In genomic region chr7:73718905-73719805, GRCh38 we compare ENCODE assay signal across 8 cellular contexts. TPM values are rescaled to one million over a fixed set of nuclear protein-coding genes. Genes with fewer than 3 reads are reported as not detected.
DNase-seq lines count a peak whose midpoint lies in the region; ATAC-seq and TF ChIP-seq lines count a peak whose summit lies in the region.

TSS of gene STX1A (minus strand) at chr7:73719669. CDS start at chr7:73719631, 38 bp downstream.

- H3K36me3 Mint-ChIP-seq in neural crest cell (ENCODE audit: low read depth) = no peaks in the 10 kb centered on the region

- H3K9me3 Mint-ChIP-seq in neural crest cell = no peaks in the 10 kb centered on the region

- H3K4me3 Mint-ChIP-seq in neural crest cell = peak within 1 kb of the TSS; percentile 88

- DNase-seq in AG08396 (ENCODE audit: low spot score) = peak; percentile 98
- peak; percentile 62 for DNase-seq in activated T-helper 9 cell treated with anti-CD3 and anti-CD28 coated beads, Interleukin-2, amount 50 U/mL, for 16 hours (ENCODE audit: low read depth)
- DNase-seq in fibroblast of pulmonary artery (ENCODE audit: low read depth) = peak; percentile 66
- DNase-seq in neural crest cell (ENCODE audit: low read depth, low spot score) = peak; percentile 61

- no peak within 1 kb of the TSS for H3K27ac Mint-ChIP-seq in neural crest cell (ENCODE audit: unreplicated experiment)

- peaks cover 17% of the 10 kb centered on the region for H3K4me1 Mint-ChIP-seq in neural crest cell

- ATAC-seq in GM18909 (IDR thresholded peaks at IDR 0.05; ENCODE audit: poor library complexity, unreplicated experiment) (peak; percentile 69), HG03432 (IDR thresholded peaks at IDR 0.05; ENCODE audit: unreplicated experiment) (peak; percentile 57)

- H3K27ac ChIP-seq in temporal lobe (ENCODE audit: low read depth, low read length) = no peak within 1 kb of the TSS

- TF ChIP-seq CTCF in fibroblast of pulmonary artery (IDR thresholded peaks at IDR 0.05; ENCODE audit: low read length, missing control alignments) = no peak
- TF ChIP-seq CTCF in neural crest cell (conservative IDR thresholded peaks at IDR 0.05) = no peak

- peaks cover 8% of the 10 kb centered on the region for H3K27me3 Mint-ChIP-seq in neural crest cell (ENCODE audit: low read depth)

- H3K4me3 ChIP-seq in fibroblast of pulmonary artery (replicated peaks; ENCODE audit: low read depth, low read length) = peak within 1 kb of the TSS; percentile 81

TF ChIP-seq in PFSK-1, 5 proteins besides CTCF, POLR2A, EP300 and RAD21:
- TF ChIP-seq TAF1 (IDR thresholded peaks at IDR 0.05; ENCODE audit: borderline replicate concordance, insufficient read depth, low read length) = peak; percentile 52; the same call in 1 of the 2 replicates
- TF ChIP-seq, protein P1, sequence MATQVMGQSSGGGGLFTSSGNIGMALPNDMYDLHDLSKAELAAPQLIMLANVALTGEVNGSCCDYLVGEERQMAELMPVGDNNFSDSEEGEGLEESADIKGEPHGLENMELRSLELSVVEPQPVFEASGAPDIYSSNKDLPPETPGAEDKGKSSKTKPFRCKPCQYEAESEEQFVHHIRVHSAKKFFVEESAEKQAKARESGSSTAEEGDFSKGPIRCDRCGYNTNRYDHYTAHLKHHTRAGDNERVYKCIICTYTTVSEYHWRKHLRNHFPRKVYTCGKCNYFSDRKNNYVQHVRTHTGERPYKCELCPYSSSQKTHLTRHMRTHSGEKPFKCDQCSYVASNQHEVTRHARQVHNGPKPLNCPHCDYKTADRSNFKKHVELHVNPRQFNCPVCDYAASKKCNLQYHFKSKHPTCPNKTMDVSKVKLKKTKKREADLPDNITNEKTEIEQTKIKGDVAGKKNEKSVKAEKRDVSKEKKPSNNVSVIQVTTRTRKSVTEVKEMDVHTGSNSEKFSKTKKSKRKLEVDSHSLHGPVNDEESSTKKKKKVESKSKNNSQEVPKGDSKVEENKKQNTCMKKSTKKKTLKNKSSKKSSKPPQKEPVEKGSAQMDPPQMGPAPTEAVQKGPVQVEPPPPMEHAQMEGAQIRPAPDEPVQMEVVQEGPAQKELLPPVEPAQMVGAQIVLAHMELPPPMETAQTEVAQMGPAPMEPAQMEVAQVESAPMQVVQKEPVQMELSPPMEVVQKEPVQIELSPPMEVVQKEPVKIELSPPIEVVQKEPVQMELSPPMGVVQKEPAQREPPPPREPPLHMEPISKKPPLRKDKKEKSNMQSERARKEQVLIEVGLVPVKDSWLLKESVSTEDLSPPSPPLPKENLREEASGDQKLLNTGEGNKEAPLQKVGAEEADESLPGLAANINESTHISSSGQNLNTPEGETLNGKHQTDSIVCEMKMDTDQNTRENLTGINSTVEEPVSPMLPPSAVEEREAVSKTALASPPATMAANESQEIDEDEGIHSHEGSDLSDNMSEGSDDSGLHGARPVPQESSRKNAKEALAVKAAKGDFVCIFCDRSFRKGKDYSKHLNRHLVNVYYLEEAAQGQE (IDR thresholded peaks at IDR 0.05; ENCODE audit: insufficient read depth in 1 of 2, low read depth in 2 of 2, low read length in 2 of 2) = no peak
- TF ChIP-seq SIN3A (IDR thresholded peaks at IDR 0.05; ENCODE audit: borderline replicate concordance, insufficient read depth, low read length) = no peak

RNA-seq across cellular contexts. Expression of gene STX1A, which starts in this region (rescaled TPM):
- 13.1 TPM for polyA plus RNA-seq in PFSK-1 (2012; ENCODE audit: insufficient read length, low read depth)
- total RNA-seq in neural crest cell (16.4 and 17.7 TPM in 2 replicates), temporal lobe (64.4 TPM)
